22 cellular contexts compared by ENCODE assay signal in the genomic region with DNA sequence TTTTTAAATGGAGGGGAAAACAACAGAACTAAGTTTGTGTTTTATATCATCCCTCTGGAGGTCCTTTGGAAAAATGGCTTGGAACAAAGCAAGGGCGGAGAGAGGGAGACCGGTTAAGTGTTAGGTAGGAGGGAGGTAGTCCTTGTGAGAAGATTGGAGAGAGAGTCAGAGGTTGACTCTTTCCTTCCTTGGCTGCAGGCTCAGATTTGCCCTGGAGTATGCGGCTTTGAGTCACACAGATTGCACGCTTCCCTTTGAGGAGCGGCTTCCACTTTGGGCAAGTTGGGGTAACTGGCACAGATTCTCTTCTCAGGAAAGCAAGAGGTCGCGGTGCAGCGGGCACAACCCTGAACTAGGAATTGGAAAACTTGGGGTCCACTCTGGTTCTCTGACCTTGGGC.
"Had no signal": no experiment of that assay in that cellular context is flagged by ENCODE, and none has a peak within 500 bp of the region (broad histone marks: within the 10 kb centered on the region; RNA-seq: fewer than 3 reads in every experiment).

No MANE protein-coding gene starts in this region.

- DNase-seq: activated B cell treated with CpG ODN at 0.5 μM for 24 hours; activated naive CD4-positive, alpha-beta T cell; activated T-cell treated with anti-CD3 and anti-CD28 coated beads for 4 hours; activated T-cell treated with anti-CD3 and anti-CD28 coated beads, Interleukin-2, amount 50 U/mL, for 72 hours; dermis blood vessel endothelial cell; effector CD4-positive, alpha-beta T cell; kidney; left colon; naive B cell; nephron progenitor cell; right lobe of liver; stimulated activated CD4-positive, alpha-beta T cell treated with anti-CD3 and anti-CD28 coated beads, Interleukin-12 subunit alpha, Interleukin-12 subunit beta, amount 100 ng/mL, for 4 hours; stimulated activated CD4-positive, alpha-beta T cell treated with anti-CD3 and anti-CD28 coated beads, Interleukin-4, amount 100 ng/mL, for 1 hour; T-helper 17 cell had no signal

- H3K79me2 ChIP-seq: hepatocyte had no signal

- FAIRE-seq: colon, endometrium, kidney had no signal

- H3K4me1 ChIP-seq: right lobe of liver had no signal

- H2AFZ ChIP-seq: hepatocyte had no signal

- H3K9me3 ChIP-seq: gastroesophageal sphincter, neutrophil, right lobe of liver, thoracic aorta had no signal

- H3K4me2 ChIP-seq: hepatocyte had no signal

- H3K36me3 ChIP-seq: neutrophil, thoracic aorta had no signal

- H3K4me3 ChIP-seq: gastroesophageal sphincter, hepatocyte, right lobe of liver, skin epidermis, thoracic aorta had no signal

- H3K27me3 ChIP-seq: gastroesophageal sphincter, hepatocyte, right lobe of liver had no signal

- ATAC-seq: activated naive CD4-positive, alpha-beta T cell treated with anti-CD3 and anti-CD28 coated beads, Interleukin-2, amount 50 U/mL, for 72 hours; activated T-cell treated with anti-CD3 and anti-CD28 coated beads, Interleukin-2, amount 50 U/mL, for 72 hours; gastroesophageal sphincter; left colon; right lobe of liver; T-helper 17 cell had no signal

- H3K27ac ChIP-seq: gastroesophageal sphincter, hepatocyte, neutrophil, skin epidermis, thoracic aorta had no signal
